In genomic region chr11:587978-588380, GRCh38 we compare ENCODE assay signal across 8 cellular contexts. TPM values are rescaled to one million over a fixed set of nuclear protein-coding genes. Genes with fewer than 3 reads are reported as not detected.
A peak's percentile ranks its signal among the peaks of the same experiment; 100 is the strongest.
DNase-seq lines count a peak whose midpoint lies in the region; ATAC-seq and TF ChIP-seq lines count a peak whose summit lies in the region.

No MANE protein-coding gene starts in this region.

- H3K4me3 ChIP-seq in HEK293 (ENCODE audit: low read depth, low read length), result no peak overlapping the region
- H3K4me3 ChIP-seq in endodermal cell (ENCODE audit: low read length), result no peak overlapping the region
- H3K4me3 ChIP-seq in GM23338, result no peak overlapping the region

- peak; percentile 80 for DNase-seq in activated CD4-positive, alpha-beta T cell treated with anti-CD3 and anti-CD28 coated beads, Interleukin-2, amount 10 ng/mL, durations not matched to agents 7 days and 5 days
- DNase-seq in endodermal cell (no peak), hippocampal formation (lab: John Stamatoyannopoulos, UW) (no peak), NCI-H1694 treated with DMSO at 0.1 percent for 48 hours (lab: John Stamatoyannopoulos, UW) (no peak), type B pancreatic cell (ENCODE audit: extremely low spot score, unreplicated experiment) (no peak), GM23338 (ENCODE audit: low spot score) (no peak)
- peak; percentile 32 to 49 for DNase-seq in stimulated activated CD4-positive, alpha-beta T cell treated with anti-CD3 and anti-CD28 coated beads, Interleukin-15, amount 100 ng/mL, for 1 hour (ENCODE audit: low read depth in 1 of 2, low spot score in 1 of 2)

- TF ChIP-seq CTCF in HEK293 (tag by site-specific recombination; IDR thresholded peaks at IDR 0.05) (no peak), endodermal cell (conservative IDR thresholded peaks at IDR 0.05) (no peak), type B pancreatic cell (conservative IDR thresholded peaks at IDR 0.05) (no peak), GM23338 (conservative IDR thresholded peaks at IDR 0.05; ENCODE audit: low read depth in 2 of 2) (no peak)

- WGBS in endodermal cell (ENCODE audit: insufficient coverage in 1 of 2, insufficient read length in 1 of 2), 2 experiments, result 85 to 95% methylated on average over 4 to 6 of the region's 6 CpGs

- H3K27ac Mint-ChIP-seq in activated CD4-positive, alpha-beta T cell treated with anti-CD3 and anti-CD28 coated beads, Interleukin-2, amount 10 ng/mL, durations not matched to agents 7 days and 5 days, result peak overlapping the region; percentile 99
- H3K27ac Mint-ChIP-seq in endodermal cell, result peak overlapping the region; percentile 64
- H3K27ac Mint-ChIP-seq in type B pancreatic cell, result no peak overlapping the region
- no peak overlapping the region for H3K27ac Mint-ChIP-seq in GM23338

- H3F3A ChIP-seq in GM23338 (replicated peaks; ENCODE audit: low read depth), result peaks cover 13% of the 10 kb centered on the region

- H3K27me3 Mint-ChIP-seq in activated CD4-positive, alpha-beta T cell treated with anti-CD3 and anti-CD28 coated beads, Interleukin-2, amount 10 ng/mL, durations not matched to agents 7 days and 5 days, result no peaks in the 10 kb centered on the region
- H3K27me3 Mint-ChIP-seq in endodermal cell (ENCODE audit: insufficient read depth), result no peaks in the 10 kb centered on the region
- H3K27me3 Mint-ChIP-seq in type B pancreatic cell, result no peaks in the 10 kb centered on the region
- peaks cover 12% of the 10 kb centered on the region for H3K27me3 Mint-ChIP-seq in GM23338 (ENCODE audit: insufficient read depth, low read depth, poor library complexity)

- peaks cover 13% of the 10 kb centered on the region for H4K20me1 ChIP-seq in GM23338 (replicated peaks; ENCODE audit: insufficient read depth)

- H3K36me3 ChIP-seq in HEK293 (ENCODE audit: control insufficient read depth in 2 of 2, insufficient read depth in 1 of 2, low read length in 2 of 2) (peaks cover 18 to 91% of the 10 kb centered on the region in 2 experiments; a peak in 2 of 3 replicates), endodermal cell (ENCODE audit: control insufficient read depth, insufficient read depth, low read length) (peaks cover 67% of the 10 kb centered on the region), GM23338 (ENCODE audit: insufficient read depth) (peaks cover 20% of the 10 kb centered on the region; the same call in 1 of the 2 replicates)

- POLR2A ChIA-PET in HEK293 (lab: Yijun Ruan, JAX), result interaction anchor here (2.5 kb wide), 1 partner anchor 12 kb away, joined by 10 read pairs; the partner anchor contains the start of gene PHRF1
- POLR2A ChIA-PET in activated CD4-positive, alpha-beta T cell treated with anti-CD3 and anti-CD28 coated beads, Interleukin-2, amount 10 ng/mL, durations not matched to agents 7 days and 5 days (lab: Charles Lee), result interaction anchor here (0.8 kb wide), 1 partner anchor 12 kb away, joined by 3 read pairs; no protein-coding TSS in a partner anchor

- H3K27ac ChIP-seq in HEK293 (ENCODE audit: extremely low read depth, low read depth, low read length) (no peak overlapping the region), endodermal cell (ENCODE audit: low read depth, low read length) (no peak overlapping the region), GM23338 (ENCODE audit: low read depth) (no peak overlapping the region)

- H3K9ac ChIP-seq in endodermal cell (ENCODE audit: extremely low read depth, low read length, poor library complexity, severe bottlenecking), result no peak overlapping the region

- peaks cover 23% of the 10 kb centered on the region for H3K79me2 ChIP-seq in GM23338 (replicated peaks; ENCODE audit: insufficient read depth)

- H3K36me3 Mint-ChIP-seq in activated CD4-positive, alpha-beta T cell treated with anti-CD3 and anti-CD28 coated beads, Interleukin-2, amount 10 ng/mL, durations not matched to agents 7 days and 5 days (ENCODE audit: low read depth), result peaks cover 48% of the 10 kb centered on the region
- peaks cover 64% of the 10 kb centered on the region for H3K36me3 Mint-ChIP-seq in endodermal cell (ENCODE audit: low read depth)
- peaks cover 11% of the 10 kb centered on the region for H3K36me3 Mint-ChIP-seq in type B pancreatic cell
- peaks cover 63% of the 10 kb centered on the region for H3K36me3 Mint-ChIP-seq in GM23338 (ENCODE audit: low read depth)

- no peaks in the 10 kb centered on the region for H3K9me3 Mint-ChIP-seq in activated CD4-positive, alpha-beta T cell treated with anti-CD3 and anti-CD28 coated beads, Interleukin-2, amount 10 ng/mL, durations not matched to agents 7 days and 5 days
- no peaks in the 10 kb centered on the region for H3K9me3 Mint-ChIP-seq in endodermal cell
- H3K9me3 Mint-ChIP-seq in type B pancreatic cell, result no peaks in the 10 kb centered on the region
- no peaks in the 10 kb centered on the region; the same call in 2 of the 3 replicates for H3K9me3 Mint-ChIP-seq in GM23338

- H3K9me2 ChIP-seq in GM23338 (ENCODE audit: insufficient read depth), result no peaks in the 10 kb centered on the region

- CTCF ChIA-PET in HEK293 (lab: Yijun Ruan, JAX), result interaction anchor here (0.7 kb wide), 2 partner anchors 11 to 52 kb away, joined by 3 to 4 read pairs; no protein-coding TSS in a partner anchor
- CTCF ChIA-PET in activated CD4-positive, alpha-beta T cell treated with anti-CD3 and anti-CD28 coated beads, Interleukin-2, amount 10 ng/mL, durations not matched to agents 7 days and 5 days (lab: Charles Lee), result interaction anchor here (0.7 to 2.3 kb wide), 6 partner anchors 10 to 88 kb away, joined by 3 to 8 read pairs (median 4); partner anchors contain the start of gene PHRF1

- H2AFZ ChIP-seq in GM23338, result no peak overlapping the region

- H3K4me1 ChIP-seq in HEK293 (ENCODE audit: control insufficient read depth, insufficient read depth, low read length) (no peaks in the 10 kb centered on the region), endodermal cell (ENCODE audit: control insufficient read depth, insufficient read depth, low read length) (no peaks in the 10 kb centered on the region), GM23338 (ENCODE audit: insufficient read depth) (no peaks in the 10 kb centered on the region)

- H3K4me2 ChIP-seq in GM23338, result no peak overlapping the region

- H3K9me3 ChIP-seq in HEK293 (ENCODE audit: control insufficient read depth, insufficient read depth, low read depth, low read length) (no peaks in the 10 kb centered on the region), endodermal cell (ENCODE audit: control insufficient read depth, low read length) (no peaks in the 10 kb centered on the region)

- ATAC-seq in GM23338, result no peak

- H3K4me3 Mint-ChIP-seq in activated CD4-positive, alpha-beta T cell treated with anti-CD3 and anti-CD28 coated beads, Interleukin-2, amount 10 ng/mL, durations not matched to agents 7 days and 5 days, result peak overlapping the region; percentile 62
- H3K4me3 Mint-ChIP-seq in endodermal cell, result no peak overlapping the region
- no peak overlapping the region for H3K4me3 Mint-ChIP-seq in type B pancreatic cell
- no peak overlapping the region for H3K4me3 Mint-ChIP-seq in GM23338

- H3K27me3 ChIP-seq in endodermal cell (ENCODE audit: control insufficient read depth, insufficient read depth, low read length, poor library complexity, severe bottlenecking), result no peaks in the 10 kb centered on the region
- H3K27me3 ChIP-seq in GM23338 (ENCODE audit: insufficient read depth), result no peaks in the 10 kb centered on the region

- H3K4me1 Mint-ChIP-seq in activated CD4-positive, alpha-beta T cell treated with anti-CD3 and anti-CD28 coated beads, Interleukin-2, amount 10 ng/mL, durations not matched to agents 7 days and 5 days, result peaks cover 30% of the 10 kb centered on the region
- H3K4me1 Mint-ChIP-seq in endodermal cell (no peaks in the 10 kb centered on the region), type B pancreatic cell (ENCODE audit: unreplicated experiment) (no peaks in the 10 kb centered on the region), GM23338 (no peaks in the 10 kb centered on the region; the same call in 2 of the 3 replicates)

RNA-seq across cellular contexts. Expression of gene PHRF1, which starts 11.7 kb away (rescaled TPM):
- 10 to 100 TPM; 46.8 to 48.6 TPM for total RNA-seq in activated CD4-positive, alpha-beta T cell treated with anti-CD3 and anti-CD28 coated beads, Interleukin-2, amount 10 ng/mL, durations not matched to agents 7 days and 5 days
- total RNA-seq in endodermal cell, result 10 to 100 TPM; 43.4 to 48.0 TPM
- 23.9 TPM for polyA plus RNA-seq in endodermal cell (2013, experiment 1 of 2)
- polyA plus RNA-seq in endodermal cell (2013, experiment 2 of 2), result 22.0 TPM
- total RNA-seq in type B pancreatic cell (ENCODE audit: low replicate concordance), result 38.7 and 40.8 TPM in 2 replicates
- 33.9 and 45.9 TPM in 2 replicates for total RNA-seq in GM23338 (2014; rRNA removed; shearing (Covaris generic))
- 11.0 and 11.6 TPM in 2 replicates for polyA plus RNA-seq in GM23338 (2016; fragmentation: Nextera tagmentation; extraction: Ambion mirVana)

RNA-seq across cellular contexts. Expression of gene RASSF7, which starts 27.2 kb away (rescaled TPM):
- total RNA-seq in activated CD4-positive, alpha-beta T cell treated with anti-CD3 and anti-CD28 coated beads, Interleukin-2, amount 10 ng/mL, durations not matched to agents 7 days and 5 days, result 10 to 100 TPM; 30.7 to 38.1 TPM
- total RNA-seq in endodermal cell (10 to 100 TPM; 34.2 to 36.3 TPM), type B pancreatic cell (ENCODE audit: low replicate concordance) (35.7 and 75.8 TPM in 2 replicates)
- 11.3 TPM for polyA plus RNA-seq in endodermal cell (2013, experiment 1 of 2)
- polyA plus RNA-seq in endodermal cell (2013, experiment 2 of 2), result 14.6 TPM
- total RNA-seq in GM23338 (2014; rRNA removed; shearing (Covaris generic)), result 59.1 and 64.8 TPM in 2 replicates
- polyA plus RNA-seq in GM23338 (2016; fragmentation: Nextera tagmentation; extraction: Ambion mirVana), result 37.6 and 39.6 TPM in 2 replicates

RNA-seq across cellular contexts. Expression of gene LMNTD2, which starts 27.4 kb away (rescaled TPM):
- 1 to 10 TPM; 3.4 to 4.8 TPM for total RNA-seq in activated CD4-positive, alpha-beta T cell treated with anti-CD3 and anti-CD28 coated beads, Interleukin-2, amount 10 ng/mL, durations not matched to agents 7 days and 5 days
- total RNA-seq in endodermal cell, result 10 to 100 TPM in 1 of 2 donors, 1 to 10 TPM in 1; 8.5 to 13.3 TPM
- 1.8 TPM for polyA plus RNA-seq in endodermal cell (2013, experiment 1 of 2)
- 1.8 TPM for polyA plus RNA-seq in endodermal cell (2013, experiment 2 of 2)
- total RNA-seq in type B pancreatic cell (ENCODE audit: low replicate concordance), result 6.7 and 7.2 TPM in 2 replicates
- 1.3 and 1.8 TPM in 2 replicates for total RNA-seq in GM23338 (2014; rRNA removed; shearing (Covaris generic))
- polyA plus RNA-seq in GM23338 (2016; fragmentation: Nextera tagmentation; extraction: Ambion mirVana), result 1.9 and 2.1 TPM in 2 replicates

RNA-seq across cellular contexts. Expression of gene IRF7, which starts 27.8 kb away (rescaled TPM):
- 100 to 1,000 TPM; 152 to 154 TPM for total RNA-seq in activated CD4-positive, alpha-beta T cell treated with anti-CD3 and anti-CD28 coated beads, Interleukin-2, amount 10 ng/mL, durations not matched to agents 7 days and 5 days
- total RNA-seq in endodermal cell, result 10 to 100 TPM in 1 of 2 donors, 1 to 10 TPM in 1; 9.3 to 16.8 TPM
- polyA plus RNA-seq in endodermal cell (2013, experiment 1 of 2), result 12.8 TPM
- polyA plus RNA-seq in endodermal cell (2013, experiment 2 of 2), result 12.0 TPM
- total RNA-seq in type B pancreatic cell (ENCODE audit: low replicate concordance), result 16.4 and 20.5 TPM in 2 replicates
- total RNA-seq in GM23338 (2014; rRNA removed; shearing (Covaris generic)), result 13.8 and 17.3 TPM in 2 replicates
- 11.4 and 12.3 TPM in 2 replicates for polyA plus RNA-seq in GM23338 (2016; fragmentation: Nextera tagmentation; extraction: Ambion mirVana)

RNA-seq across cellular contexts. Expression of gene CDHR5, which starts 36.8 kb away (rescaled TPM):
- total RNA-seq in activated CD4-positive, alpha-beta T cell treated with anti-CD3 and anti-CD28 coated beads, Interleukin-2, amount 10 ng/mL, durations not matched to agents 7 days and 5 days, result not detected
- total RNA-seq in endodermal cell, result under 1 TPM; 0.13 to 0.27 TPM
- polyA plus RNA-seq in endodermal cell (2013, experiment 1 of 2), result not detected
- not detected for polyA plus RNA-seq in endodermal cell (2013, experiment 2 of 2)
- total RNA-seq in type B pancreatic cell (ENCODE audit: low replicate concordance), result 7.1 and 23.0 TPM in 2 replicates
- not detected in 2 replicates for total RNA-seq in GM23338 (2014; rRNA removed; shearing (Covaris generic))
- polyA plus RNA-seq in GM23338 (2016; fragmentation: Nextera tagmentation; extraction: Ambion mirVana), result not detected in 2 replicates

Comparison
In these comparisons a context has a peak if more than half of its experiments do, and no peak if none do; other contexts are left out.
1. DNase-seq: peak in activated CD4-positive, alpha-beta T cell treated with anti-CD3 and anti-CD28 coated beads, Interleukin-2, amount 10 ng/mL, durations not matched to agents 7 days and 5 days (single experiment) and stimulated activated CD4-positive, alpha-beta T cell treated with anti-CD3 and anti-CD28 coated beads, Interleukin-15, amount 100 ng/mL, for 1 hour (2 of 2); none in endodermal cell (single experiment), hippocampal formation (0 of 2), NCI-H1694 treated with DMSO at 0.1 percent for 48 hours (single experiment), type B pancreatic cell (single experiment) and GM23338 (single experiment).
2. H3K27ac Mint-ChIP-seq: peak in activated CD4-positive, alpha-beta T cell treated with anti-CD3 and anti-CD28 coated beads, Interleukin-2, amount 10 ng/mL, durations not matched to agents 7 days and 5 days (single experiment) and endodermal cell (single experiment); none in type B pancreatic cell (single experiment) and GM23338 (single experiment).